26 cellular contexts compared by ENCODE assay signal in the genomic region with DNA sequence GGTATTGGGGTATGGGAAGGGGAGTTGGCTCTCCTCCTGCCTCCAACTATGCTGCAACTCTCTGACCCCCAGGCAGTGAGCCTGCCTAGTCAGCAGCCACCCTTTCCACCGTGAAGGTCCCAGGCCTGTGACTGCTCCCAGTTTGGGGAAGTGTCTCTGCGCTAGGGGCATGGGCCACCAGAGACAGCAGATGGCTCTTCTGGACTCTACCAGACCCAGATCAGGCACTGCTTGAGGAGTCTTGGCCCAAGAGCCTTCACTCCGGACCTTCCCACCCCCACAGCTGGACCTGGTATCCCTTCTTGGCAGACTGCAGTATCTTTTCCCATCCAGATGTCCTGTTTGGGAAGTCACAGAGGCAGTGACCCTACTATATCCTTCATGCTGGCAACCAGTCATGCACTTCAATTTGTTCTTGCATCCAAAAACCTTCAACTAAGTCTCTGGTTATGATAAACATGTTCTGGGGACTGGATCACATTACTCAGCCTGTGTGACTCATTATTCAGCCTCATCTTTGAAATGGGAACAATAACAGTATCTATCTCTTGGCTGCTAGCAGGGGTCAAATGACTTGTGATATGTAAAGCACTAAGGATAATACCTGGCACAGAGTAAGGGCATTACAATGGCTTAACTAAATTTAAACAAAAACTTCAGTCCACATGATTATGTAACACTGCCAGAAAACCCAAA.
DNase-seq lines count a peak whose midpoint lies in the region; ATAC-seq and TF ChIP-seq lines count a peak whose summit lies in the region.
"Had no signal": no experiment of that assay in that cellular context is flagged by ENCODE, and none has a peak within 500 bp of the region (broad histone marks: within the 10 kb centered on the region; RNA-seq: fewer than 3 reads in every experiment).

No MANE protein-coding gene starts in this region.

- DNase-seq in Right ventricle myocardium inferior (ENCODE audit: missing footprints) (no peak), left ventricle myocardium inferior (no peak), colonic mucosa (peak; percentile 24), right cardiac atrium (peak in 1 of 3 donors; percentile 71), NAMALWA (ENCODE audit: low spot score) (no peak), NOMO-1 treated with DMSO at 0.1 percent for 48 hours (lab: John Stamatoyannopoulos, UW; ENCODE audit: unreplicated experiment) (no peak), NOMO-1 (lab: John Stamatoyannopoulos, UW; ENCODE audit: unreplicated experiment in 2 of 2) (no peak)
- DNase-seq in activated CD4-positive, alpha-beta memory T cell treated with anti-CD3 and anti-CD28 coated beads for 36 hours = no peak
- DNase-seq: activated CD4-positive, alpha-beta T cell treated with anti-CD3 and anti-CD28 coated beads for 4 hours; DMS79; effector memory CD4-positive, alpha-beta T cell; Kasumi-1; kidney; mammary epithelial cell; NCI-H1092; NCI-H187; NCI-H526; RPMI8226; T-helper 17 cell; upper lobe of right lung had no signal

- H3K4me1 Mint-ChIP-seq in activated CD4-positive, alpha-beta memory T cell treated with anti-CD3 and anti-CD28 coated beads for 36 hours (ENCODE audit: low read depth) = peaks cover 6% of the 10 kb centered on the region
- H3K4me1 Mint-ChIP-seq: neural crest cell had no signal

- H3K27ac ChIP-seq in left ventricle myocardium inferior (replicated peaks) = no peak overlapping the region
- H3K27ac ChIP-seq in colonic mucosa = no peak overlapping the region
- no peak overlapping the region for H3K27ac ChIP-seq in right cardiac atrium (ENCODE audit: low read length)
- H3K27ac ChIP-seq: BLaER1, SK-N-MC, upper lobe of right lung had no signal

- H3K9ac ChIP-seq in colonic mucosa (ENCODE audit: low read depth in 2 of 2, low read length in 2 of 2) = no peak overlapping the region
- H3K9ac ChIP-seq: BLaER1 had no signal

- no peak overlapping the region for H3K27ac Mint-ChIP-seq in activated CD4-positive, alpha-beta memory T cell treated with anti-CD3 and anti-CD28 coated beads for 36 hours
- H3K27ac Mint-ChIP-seq: activated CD8-positive, alpha-beta memory T cell treated with anti-CD3 and anti-CD28 coated beads, Interleukin-2, amount 10 ng/mL, durations not matched to agents 7 days and 5 days; activated naive CD4-positive, alpha-beta T cell treated with anti-CD3 and anti-CD28 coated beads, Interleukin-2, amount 50 U/mL, for 24 hours; activated T-helper 1 cell treated with anti-CD3 and anti-CD28 coated beads, Interleukin-12 subunit alpha, Interleukin-12 subunit beta, Interleukin-2, Interleukin-4 antibody, amounts not matched to agents 30 ng/mL and 10 ng/mL and 1 ng/mL, durations not matched to agents 14 hours and 24 hours and 36 hours; T-helper 17 cell had no signal

- H3K27me3 Mint-ChIP-seq in activated CD4-positive, alpha-beta memory T cell treated with anti-CD3 and anti-CD28 coated beads for 36 hours = peaks cover under 1% of the 10 kb centered on the region
- H3K27me3 Mint-ChIP-seq: activated naive CD4-positive, alpha-beta T cell treated with anti-CD3 and anti-CD28 coated beads, Interleukin-2, amount 50 U/mL, for 24 hours; T-helper 17 cell had no signal

- peaks cover 12% of the 10 kb centered on the region for H3K36me3 Mint-ChIP-seq in activated CD4-positive, alpha-beta memory T cell treated with anti-CD3 and anti-CD28 coated beads for 36 hours
- H3K36me3 Mint-ChIP-seq: activated CD8-positive, alpha-beta memory T cell treated with anti-CD3 and anti-CD28 coated beads, Interleukin-2, amount 10 ng/mL, durations not matched to agents 7 days and 5 days had no signal

- H3K4me3 ChIP-seq in left ventricle myocardium inferior (no peak overlapping the region), colonic mucosa (no peak overlapping the region), right cardiac atrium (ENCODE audit: low read length) (no peak overlapping the region)
- H3K4me3 ChIP-seq: BLaER1, SK-N-MC, upper lobe of right lung had no signal

- TF ChIP-seq CTCF in left ventricle myocardium inferior (IDR thresholded peaks at IDR 0.05; ENCODE audit: borderline replicate concordance) (no peak), colonic mucosa (IDR thresholded peaks at IDR 0.05) (no peak)

- ATAC-seq in Right ventricle myocardium inferior (peak; percentile 88), right cardiac atrium (peak; percentile 51 to 79)
- ATAC-seq: activated CD8-positive, alpha-beta memory T cell treated with anti-CD3 and anti-CD28 coated beads, Interleukin-2, amount 10 ng/mL, durations not matched to agents 7 days and 5 days; T-helper 17 cell; upper lobe of right lung had no signal

- H3K27me3 ChIP-seq in left ventricle myocardium inferior (ENCODE audit: low read depth) (no peaks in the 10 kb centered on the region), colonic mucosa (no peaks in the 10 kb centered on the region), right cardiac atrium (ENCODE audit: control insufficient read depth, insufficient read depth) (no peaks in the 10 kb centered on the region)
- H3K27me3 ChIP-seq: BLaER1, upper lobe of right lung had no signal

- 54% methylated on average over 3 of the region's 3 CpGs for WGBS in right cardiac atrium

- no peak overlapping the region for H3K4me3 Mint-ChIP-seq in activated CD4-positive, alpha-beta memory T cell treated with anti-CD3 and anti-CD28 coated beads for 36 hours
- H3K4me3 Mint-ChIP-seq: activated CD8-positive, alpha-beta memory T cell treated with anti-CD3 and anti-CD28 coated beads, Interleukin-2, amount 10 ng/mL, durations not matched to agents 7 days and 5 days; activated naive CD4-positive, alpha-beta T cell treated with anti-CD3 and anti-CD28 coated beads, Interleukin-2, amount 50 U/mL, for 24 hours; activated T-helper 1 cell treated with anti-CD3 and anti-CD28 coated beads, Interleukin-12 subunit alpha, Interleukin-12 subunit beta, Interleukin-2, Interleukin-4 antibody, amounts not matched to agents 30 ng/mL and 10 ng/mL and 1 ng/mL, durations not matched to agents 14 hours and 24 hours and 36 hours; neural crest cell; T-helper 17 cell had no signal

- intact Hi-C loops in Right ventricle myocardium inferior (cut with DNase I) (no loop called here), left ventricle myocardium inferior (cut with micrococcal nuclease) (no loop called here), colonic mucosa (cut with DNase I) (no loop called here), right cardiac atrium (cut with DNase I) (no loop called here)
- intact Hi-C loops in activated CD4-positive, alpha-beta memory T cell treated with anti-CD3 and anti-CD28 coated beads for 36 hours (cut with micrococcal nuclease) = no loop called here

- H3K9me3 ChIP-seq in left ventricle myocardium inferior (replicated peaks) = peaks cover 44% of the 10 kb centered on the region
- H3K9me3 ChIP-seq in colonic mucosa = no peaks in the 10 kb centered on the region
- H3K9me3 ChIP-seq in right cardiac atrium (ENCODE audit: control insufficient read depth, low read length) = peaks cover 5% of the 10 kb centered on the region

- H3K9me3 Mint-ChIP-seq in activated CD4-positive, alpha-beta memory T cell treated with anti-CD3 and anti-CD28 coated beads for 36 hours = peaks cover 34% of the 10 kb centered on the region

- H3K36me3 ChIP-seq in left ventricle myocardium inferior (no peaks in the 10 kb centered on the region), colonic mucosa (no peaks in the 10 kb centered on the region)
- H3K36me3 ChIP-seq: BLaER1, upper lobe of right lung had no signal

- POLR2A ChIA-PET in activated CD4-positive, alpha-beta memory T cell treated with anti-CD3 and anti-CD28 coated beads for 36 hours (lab: Charles Lee) = no interaction called here

- CTCF ChIA-PET in activated CD4-positive, alpha-beta memory T cell treated with anti-CD3 and anti-CD28 coated beads for 36 hours (lab: Charles Lee) = no interaction called here

- no peaks in the 10 kb centered on the region for H3K4me1 ChIP-seq in left ventricle myocardium inferior
- H3K4me1 ChIP-seq in colonic mucosa = no peaks in the 10 kb centered on the region
- H3K4me1 ChIP-seq in right cardiac atrium (ENCODE audit: control insufficient read depth, insufficient read depth, low read length) = no peaks in the 10 kb centered on the region
- H3K4me1 ChIP-seq: upper lobe of right lung had no signal
